30 cellular contexts compared by ENCODE assay signal in genomic region chr17:61942085-61942484, GRCh38.
"Had no signal": no experiment of that assay in that cellular context is flagged by ENCODE, and none has a peak within 500 bp of the region (broad histone marks: within the 10 kb centered on the region; RNA-seq: fewer than 3 reads in every experiment).

No MANE protein-coding gene starts in this region.

- H3K27me3 Mint-ChIP-seq: activated CD4-positive, alpha-beta memory T cell treated with anti-CD3 and anti-CD28 coated beads for 36 hours; activated CD4-positive, alpha-beta T cell treated with anti-CD3 and anti-CD28 coated beads for 36 hours; activated CD4-positive, alpha-beta T cell treated with anti-CD3 and anti-CD28 coated beads, Interleukin-2, amount 10 ng/mL, durations not matched to agents 24 days and 14 days; activated naive CD4-positive, alpha-beta T cell treated with anti-CD3 and anti-CD28 coated beads, Interleukin-2, amount 50 U/mL, for 24 hours; activated naive CD8-positive, alpha-beta T cell treated with anti-CD3 and anti-CD28 coated beads for 36 hours; activated naive CD8-positive, alpha-beta T cell treated with anti-CD3 and anti-CD28 coated beads, Interleukin-2, amount 50 U/mL, for 24 hours; brain; dendritic cell treated with granulocyte-macrophage colony-stimulating factor and Interleukin-4, amounts not matched to agents 40 ng/mL and 50 ng/mL, for 4 days had no signal

- H3K4me3 ChIP-seq: ascending aorta, breast epithelium, cardiac muscle cell, coronary artery, dorsolateral prefrontal cortex, gastroesophageal sphincter had no signal

- H3K4me3 Mint-ChIP-seq: activated CD4-positive, alpha-beta memory T cell treated with anti-CD3 and anti-CD28 coated beads for 36 hours; activated CD4-positive, alpha-beta T cell treated with anti-CD3 and anti-CD28 coated beads for 36 hours; activated CD4-positive, alpha-beta T cell treated with anti-CD3 and anti-CD28 coated beads, Interleukin-2, amount 10 ng/mL, durations not matched to agents 24 days and 14 days; activated naive CD4-positive, alpha-beta T cell treated with anti-CD3 and anti-CD28 coated beads for 36 hours; activated naive CD4-positive, alpha-beta T cell treated with anti-CD3 and anti-CD28 coated beads, Interleukin-2, amount 50 U/mL, for 24 hours; activated naive CD8-positive, alpha-beta T cell treated with anti-CD3 and anti-CD28 coated beads for 36 hours; activated naive CD8-positive, alpha-beta T cell treated with anti-CD3 and anti-CD28 coated beads, Interleukin-2, amount 50 U/mL, for 24 hours; activated T-cell treated with anti-CD3 and anti-CD28 coated beads, Interleukin-2, amount 50 U/mL, for 4 hours; activated T-helper 1 cell treated with anti-CD3 and anti-CD28 coated beads, Interleukin-12 subunit alpha, Interleukin-12 subunit beta, Interleukin-2, Interleukin-4 antibody, amounts not matched to agents 30 ng/mL and 10 ng/mL and 1 ng/mL, durations not matched to agents 14 hours and 24 hours and 36 hours; brain; dendritic cell treated with granulocyte-macrophage colony-stimulating factor and Interleukin-4, amounts not matched to agents 40 ng/mL and 50 ng/mL, for 4 days; endodermal cell had no signal

- H3K9me3 ChIP-seq: ascending aorta, breast epithelium, gastroesophageal sphincter had no signal

- H3K4me1 Mint-ChIP-seq: activated CD4-positive, alpha-beta T cell treated with anti-CD3 and anti-CD28 coated beads for 36 hours; activated naive CD4-positive, alpha-beta T cell treated with anti-CD3 and anti-CD28 coated beads, Interleukin-2, amount 50 U/mL, for 24 hours; activated naive CD8-positive, alpha-beta T cell treated with anti-CD3 and anti-CD28 coated beads, Interleukin-2, amount 50 U/mL, for 24 hours; brain; endodermal cell had no signal

- ATAC-seq: activated CD4-positive, alpha-beta T cell treated with anti-CD3 and anti-CD28 coated beads for 36 hours; activated naive CD8-positive, alpha-beta T cell treated with anti-CD3 and anti-CD28 coated beads, Interleukin-2, amount 50 U/mL, for 24 hours; activated T-cell treated with anti-CD3 and anti-CD28 coated beads, Interleukin-2, amount 50 U/mL, for 4 hours; esophagus mucosa; gastroesophageal sphincter had no signal

- H3K4me1 ChIP-seq: ascending aorta, breast epithelium, gastroesophageal sphincter had no signal

- H3K27ac ChIP-seq: ascending aorta, breast epithelium, cardiac muscle cell, coronary artery, dorsolateral prefrontal cortex, gastroesophageal sphincter had no signal

- DNase-seq: activated CD4-positive, alpha-beta memory T cell treated with anti-CD3 and anti-CD28 coated beads for 36 hours; activated CD4-positive, alpha-beta T cell treated with anti-CD3 and anti-CD28 coated beads for 36 hours; activated CD4-positive, alpha-beta T cell treated with anti-CD3 and anti-CD28 coated beads, Interleukin-2, amount 10 ng/mL, durations not matched to agents 24 days and 14 days; activated CD4-positive, CD25-positive, alpha-beta regulatory T cell; activated CD4-positive, CD25-positive, alpha-beta regulatory T cell treated with anti-CD3 and anti-CD28 coated beads, Interleukin-2, amount 50 U/mL, for 72 hours; activated CD8-positive, alpha-beta memory T cell treated with anti-CD3 and anti-CD28 coated beads, Interleukin-2, amount 50 U/mL, for 48 hours; activated effector memory CD4-positive, alpha-beta T cell treated with anti-CD3 and anti-CD28 coated beads, Interleukin-2, amount 50 U/mL, for 16 hours; activated naive CD4-positive, alpha-beta T cell treated with anti-CD3 and anti-CD28 coated beads for 36 hours; activated naive CD8-positive, alpha-beta T cell treated with anti-CD3 and anti-CD28 coated beads for 36 hours; activated naive CD8-positive, alpha-beta T cell treated with anti-CD3 and anti-CD28 coated beads, Interleukin-2, amount 50 U/mL, for 24 hours; activated T-cell treated with anti-CD3 and anti-CD28 coated beads, Interleukin-2, amount 50 U/mL, for 4 hours; central memory CD4-positive, alpha-beta T cell; cerebellar nuclear complex; dorsolateral prefrontal cortex; effector memory CD4-positive, alpha-beta T cell; endodermal cell; foreskin fibroblast; head of caudate nucleus; T-helper 2 cell had no signal

- H3K27ac Mint-ChIP-seq: activated CD4-positive, alpha-beta memory T cell treated with anti-CD3 and anti-CD28 coated beads for 36 hours; activated CD4-positive, alpha-beta T cell treated with anti-CD3 and anti-CD28 coated beads for 36 hours; activated CD4-positive, alpha-beta T cell treated with anti-CD3 and anti-CD28 coated beads, Interleukin-2, amount 10 ng/mL, durations not matched to agents 24 days and 14 days; activated naive CD4-positive, alpha-beta T cell treated with anti-CD3 and anti-CD28 coated beads for 36 hours; activated naive CD4-positive, alpha-beta T cell treated with anti-CD3 and anti-CD28 coated beads, Interleukin-2, amount 50 U/mL, for 24 hours; activated naive CD8-positive, alpha-beta T cell treated with anti-CD3 and anti-CD28 coated beads for 36 hours; activated naive CD8-positive, alpha-beta T cell treated with anti-CD3 and anti-CD28 coated beads, Interleukin-2, amount 50 U/mL, for 24 hours; activated T-helper 1 cell treated with anti-CD3 and anti-CD28 coated beads, Interleukin-12 subunit alpha, Interleukin-12 subunit beta, Interleukin-2, Interleukin-4 antibody, amounts not matched to agents 30 ng/mL and 10 ng/mL and 1 ng/mL, durations not matched to agents 14 hours and 24 hours and 36 hours; activated T-helper 2 cell treated with anti-CD3 and anti-CD28 coated beads, Interferon-gamma antibody, Interleukin-2, Interleukin-4, amounts not matched to agents 10 μg/mL and 5 μg/mL and 100 μg/mL, durations not matched to agents 14 hours and 24 hours and 36 hours; brain; dendritic cell treated with granulocyte-macrophage colony-stimulating factor and Interleukin-4, amounts not matched to agents 40 ng/mL and 50 ng/mL, for 4 days; endodermal cell had no signal

- H3K9me3 Mint-ChIP-seq: activated CD4-positive, alpha-beta memory T cell treated with anti-CD3 and anti-CD28 coated beads for 36 hours; activated CD4-positive, alpha-beta T cell treated with anti-CD3 and anti-CD28 coated beads, Interleukin-2, amount 10 ng/mL, durations not matched to agents 24 days and 14 days; activated naive CD4-positive, alpha-beta T cell treated with anti-CD3 and anti-CD28 coated beads for 36 hours; activated naive CD4-positive, alpha-beta T cell treated with anti-CD3 and anti-CD28 coated beads, Interleukin-2, amount 50 U/mL, for 24 hours; activated naive CD8-positive, alpha-beta T cell treated with anti-CD3 and anti-CD28 coated beads for 36 hours; activated naive CD8-positive, alpha-beta T cell treated with anti-CD3 and anti-CD28 coated beads, Interleukin-2, amount 50 U/mL, for 24 hours; activated T-cell treated with anti-CD3 and anti-CD28 coated beads, Interleukin-2, amount 50 U/mL, for 4 hours; activated T-helper 1 cell treated with anti-CD3 and anti-CD28 coated beads, Interleukin-12 subunit alpha, Interleukin-12 subunit beta, Interleukin-2, Interleukin-4 antibody, amounts not matched to agents 30 ng/mL and 10 ng/mL and 1 ng/mL, durations not matched to agents 14 hours and 24 hours and 36 hours; activated T-helper 2 cell treated with anti-CD3 and anti-CD28 coated beads, Interferon-gamma antibody, Interleukin-2, Interleukin-4, amounts not matched to agents 10 μg/mL and 5 μg/mL and 100 μg/mL, durations not matched to agents 14 hours and 24 hours and 36 hours; brain; dendritic cell treated with granulocyte-macrophage colony-stimulating factor and Interleukin-4, amounts not matched to agents 40 ng/mL and 50 ng/mL, for 4 days; endodermal cell had no signal

- H3K27me3 ChIP-seq: ascending aorta, breast epithelium, cardiac muscle cell, dorsolateral prefrontal cortex, gastroesophageal sphincter had no signal
